In genomic region chr11:2369896-2370295, GRCh38 we compare ENCODE assay signal across 29 cellular contexts. TPM values are rescaled to one million over a fixed set of nuclear protein-coding genes. Genes with fewer than 3 reads are reported as not detected.
A peak's percentile ranks its signal among the peaks of the same experiment; 100 is the strongest.
DNase-seq lines count a peak whose midpoint lies in the region; ATAC-seq, FAIRE-seq and TF ChIP-seq lines count a peak whose summit lies in the region.
"Had no signal": no experiment of that assay in that cellular context is flagged by ENCODE, and none has a peak within 500 bp of the region (broad histone marks: within the 10 kb centered on the region; RNA-seq: fewer than 3 reads in every experiment).

No MANE protein-coding gene starts in this region.

- H3K9me3 Mint-ChIP-seq in neural crest cell = peaks cover 2% of the 10 kb centered on the region
- H3K9me3 Mint-ChIP-seq: HFFc6 had no signal

- no peaks in the 10 kb centered on the region for H3K27me3 Mint-ChIP-seq in neural crest cell (ENCODE audit: low read depth)
- H3K27me3 Mint-ChIP-seq: B cell had no signal

- ATAC-seq in HepG2 (no peak), right cardiac atrium (no peak), GM18867 (IDR thresholded peaks at IDR 0.05; ENCODE audit: unreplicated experiment) (no peak)
- ATAC-seq: PC-3 had no signal

- H3K27ac ChIP-seq in liver (ENCODE audit: low read depth in 1 of 2, low read length in 2 of 2) (peak overlapping the region; percentile 84 to 91), HepG2 (ENCODE audit: extremely low read length, insufficient read depth, low read length) (no peak overlapping the region), right cardiac atrium (ENCODE audit: low read length) (peak overlapping the region; percentile 46), subcutaneous abdominal adipose tissue (ENCODE audit: low read depth, low read length) (peak overlapping the region; percentile 60)
- H3K27ac ChIP-seq: SJSA1 had no signal

- H3K4me1 ChIP-seq in liver (ENCODE audit: control insufficient read depth in 4 of 4, insufficient read depth in 4 of 4, low read length in 3 of 4) (peaks cover 13 to 44% (median 31%) of the 10 kb centered on the region in 4 donors), HepG2 (ENCODE audit: insufficient read depth, low read length) (no peaks in the 10 kb centered on the region), right cardiac atrium (ENCODE audit: control insufficient read depth, insufficient read depth, low read length) (peaks cover 9% of the 10 kb centered on the region), subcutaneous abdominal adipose tissue (ENCODE audit: control insufficient read depth in 5 of 5, insufficient read depth in 5 of 5, low read length in 5 of 5) (peaks cover 0 to 53% (median 39%) of the 10 kb centered on the region in 5 donors)
- H3K4me1 ChIP-seq: HAP-1 had no signal

- CTCF ChIA-PET in HepG2 (lab: Yijun Ruan, JAX; ENCODE audit: low intra/inter-chr PET ratio, low total read pairs) = no interaction called here

- H3K4me3 ChIP-seq in liver (ENCODE audit: low read depth in 1 of 3, low read length in 3 of 3) (no peak overlapping the region), HepG2 (replicated peaks in 1 of 3; ENCODE audit: insufficient read depth in 1 of 3, low read depth in 2 of 3, low read length in 3 of 3) (no peak overlapping the region), right cardiac atrium (ENCODE audit: low read length) (no peak overlapping the region), subcutaneous abdominal adipose tissue (ENCODE audit: low read depth in 1 of 5, low read length in 5 of 5) (no peak overlapping the region)
- H3K4me3 ChIP-seq: HAP-1, MG63, SJSA1 had no signal

- WGBS in liver = 35% methylated on average over 9 of the region's 9 CpGs
- WGBS in HepG2 (ENCODE audit: low lambda C conversion rate) = 41% methylated on average over 7 of the region's 9 CpGs
- WGBS in right cardiac atrium = 77% methylated on average over 9 of the region's 9 CpGs

- no TSS peak for BruUV-seq in HepG2 (replicated peaks; lab: Mats Ljungman, UMichigan)

- H4K20me1 ChIP-seq in HepG2 (ENCODE audit: insufficient read depth, low read length) = no peaks in the 10 kb centered on the region

- no peaks in the 10 kb centered on the region for H3K36me3 Mint-ChIP-seq in neural crest cell (ENCODE audit: low read depth)
- H3K36me3 Mint-ChIP-seq: CD14-positive monocyte had no signal

- H3K4me1 Mint-ChIP-seq in neural crest cell = no peaks in the 10 kb centered on the region

- POLR2A ChIA-PET in HepG2 (lab: Yijun Ruan, JAX) = no interaction called here

- H3K36me3 ChIP-seq in liver (ENCODE audit: control insufficient read depth in 4 of 4, insufficient read depth in 3 of 4, low read depth in 1 of 4, low read length in 3 of 4) (no peaks in the 10 kb centered on the region), HepG2 (replicated peaks in 1 of 2; ENCODE audit: control insufficient read depth in 1 of 2, insufficient read depth in 2 of 2, low read length in 2 of 2) (no peaks in the 10 kb centered on the region), subcutaneous abdominal adipose tissue (ENCODE audit: control insufficient read depth in 5 of 5, insufficient read depth in 5 of 5, low read length in 5 of 5) (no peaks in the 10 kb centered on the region)
- H3K36me3 ChIP-seq: HAP-1, MG63, SJSA1 had no signal

- peak overlapping the region in 1 of 2 donors; percentile 64 for H3K9ac ChIP-seq in liver (ENCODE audit: low read depth in 1 of 2, low read length in 2 of 2)
- H3K9ac ChIP-seq in HepG2 (ENCODE audit: insufficient read depth, low read depth, low read length) = no peak overlapping the region
- H3K9ac ChIP-seq in subcutaneous abdominal adipose tissue (ENCODE audit: low read length in 5 of 5) = peak overlapping the region in 2 of 5 donors; percentile 2 to 11

- H2AFZ ChIP-seq in HepG2 (ENCODE audit: low read length) = no peak overlapping the region

- no peak overlapping the region for H3K4me2 ChIP-seq in HepG2 (ENCODE audit: low read depth, low read length)

- DNase-seq in HepG2 (ENCODE audit: low spot score) (no peak), right cardiac atrium (peak in 2 of 3 donors; percentile 36 to 48), neural crest cell (ENCODE audit: low read depth, low spot score) (no peak), HuH-7 (ENCODE audit: low spot score) (no peak), erythroblast (lab: John Stamatoyannopoulos, UW) (no peak)
- DNase-seq: Calu3; DND-41; GOT3; HFFc6; IMR-90; KG1; MG63; NCI-H1417; NCI-H1694; NCI-H2029 treated with DMSO at 0.1 percent for 48 hours; NCI-H446 treated with DMSO at 0.1 percent for 48 hours; NCI-H526; NCI-H82; NK-92 treated with Interleukin-12 subunit alpha and Interleukin-12 subunit beta, amount 100 ng/mL, for 24 hours; PC-3 had no signal

- intact Hi-C loops in HepG2 (cut with micrococcal nuclease; ENCODE audit: unreplicated experiment) (no loop called here), right cardiac atrium (cut with DNase I) (loop anchor here in 3 of 4 donors (5.0 to 10.0 kb wide), 3 partner anchors 53 to 58 kb away; no protein-coding TSS in a partner anchor)

- TF ChIP-seq POLR2A in HepG2 (IDR thresholded peaks at IDR 0.05; ENCODE audit: insufficient read depth in 1 of 2, low read depth in 2 of 2, low read length in 2 of 2) (no peak), erythroblast (IDR thresholded peaks at IDR 0.05; ENCODE audit: low read length) (no peak)

- no peaks in the 10 kb centered on the region for H3K27me3 ChIP-seq in liver (ENCODE audit: control insufficient read depth in 4 of 4, insufficient read depth in 4 of 4, low read length in 3 of 4)
- H3K27me3 ChIP-seq in HepG2 (ENCODE audit: control insufficient read depth in 1 of 2, insufficient read depth in 2 of 2, low read length in 2 of 2) = peaks cover 8 to 57% of the 10 kb centered on the region in 2 experiments; a peak in 4 of 5 replicates
- no peaks in the 10 kb centered on the region for H3K27me3 ChIP-seq in right cardiac atrium (ENCODE audit: control insufficient read depth, insufficient read depth)
- H3K27me3 ChIP-seq in subcutaneous abdominal adipose tissue (ENCODE audit: control insufficient read depth in 5 of 5, insufficient read depth in 4 of 5, low read length in 5 of 5) = no peaks in the 10 kb centered on the region
- H3K27me3 ChIP-seq: MG63, SJSA1 had no signal

- no peaks in the 10 kb centered on the region for H3K79me2 ChIP-seq in HepG2 (ENCODE audit: insufficient read depth, low read length)

- TF ChIP-seq EP300 in HepG2 (IDR thresholded peaks at IDR 0.05; ENCODE audit: low read depth in 2 of 2, low read length in 2 of 2) (no peak), HepG2 (CRISPR knock-in tag; IDR thresholded peaks at IDR 0.05; ENCODE audit: borderline replicate concordance) (no peak)

- H3K9me3 ChIP-seq in liver (ENCODE audit: control insufficient read depth in 4 of 4, low read length in 3 of 4) = no peaks in the 10 kb centered on the region
- H3K9me3 ChIP-seq in HepG2 (ENCODE audit: low read length) = no peaks in the 10 kb centered on the region
- no peaks in the 10 kb centered on the region for H3K9me3 ChIP-seq in right cardiac atrium (ENCODE audit: control insufficient read depth, low read length)
- no peaks in the 10 kb centered on the region for H3K9me3 ChIP-seq in subcutaneous abdominal adipose tissue (ENCODE audit: control insufficient read depth in 5 of 5, low read length in 5 of 5)
- H3K9me3 ChIP-seq: HAP-1, MG63, SJSA1 had no signal

- in situ Hi-C loops in HepG2 (cut with HindIII; ENCODE audit: extremely low pct_ligation_motif_present, low pct_unique_long_range_greater_than_20kb) = no loop called here

- no peak overlapping the region for H3K4me3 Mint-ChIP-seq in neural crest cell
- H3K4me3 Mint-ChIP-seq: B cell, CD14-positive monocyte, HFFc6 had no signal

- peak; percentile 37 to 49 for TF ChIP-seq RAD21 in liver (IDR thresholded peaks at IDR 0.05)
- no peak for TF ChIP-seq RAD21 in HepG2 (CRISPR knock-in tag; IDR thresholded peaks at IDR 0.05)

- peak overlapping the region; percentile 75 for H3K27ac Mint-ChIP-seq in neural crest cell (ENCODE audit: unreplicated experiment)
- H3K27ac Mint-ChIP-seq: B cell, CD14-positive monocyte, HFFc6 had no signal

- FAIRE-seq in HepG2 (lab: Jason Lieb, UNC) = no peak
- FAIRE-seq: GM18507, HTR-8/SVneo had no signal

- TF ChIP-seq CTCF in liver (IDR thresholded peaks at IDR 0.05; ENCODE audit: low read depth, low read length, missing input control) (no peak), HepG2 (CRISPR knock-in tag; IDR thresholded peaks at IDR 0.05) (no peak), neural crest cell (conservative IDR thresholded peaks at IDR 0.05) (no peak)

RNA-seq across cellular contexts. Expression of gene CD81, which starts 7.2 kb away (rescaled TPM):
- total RNA-seq in liver (100 to 1,000 TPM in 1 of 2 donors, 10 to 100 TPM in 1; 76.9 to 190 TPM), HepG2 (2016; rRNA removed; fragmentation: Illumina TruSeq; extraction: Trizol) (not detected in 2 replicates), right cardiac atrium (100 to 1,000 TPM; 677 to 920 (median 748) TPM), neural crest cell (211 and 225 TPM in 2 replicates)
- polyA plus RNA-seq in liver (100 to 1,000 TPM; 139 to 712 TPM), HepG2 (2011; rRNA removed) (not detected in 2 replicates), right cardiac atrium (869 TPM)
- not detected in 2 replicates for total RNA-seq in HepG2 (2016; cell fraction: cytosol; rRNA removed; fragmentation: Illumina TruSeq; extraction: Trizol; ENCODE audit: low read depth)
- total RNA-seq in HepG2 (2016; cell fraction: insoluble cytoplasmic fraction; rRNA removed; fragmentation: Illumina TruSeq; extraction: Trizol) = not detected in 2 replicates
- total RNA-seq in HepG2 (2016; cell fraction: membrane; rRNA removed; fragmentation: Illumina TruSeq; extraction: Trizol) = not detected in 2 replicates
- total RNA-seq in HepG2 (2016; cell fraction: nucleus; rRNA removed; fragmentation: Illumina TruSeq; extraction: Trizol) = not detected in 2 replicates
- polyA plus RNA-seq in HepG2 (2011; cell fraction: cytosol; rRNA removed) = 0.05 TPM in 2 replicates
- polyA plus RNA-seq in HepG2 (2011; cell fraction: nucleus; rRNA removed) = 0.26 TPM in 1 of 2 replicates, not detected in the other
- polyA plus RNA-seq in HepG2 (2012) = not detected in 2 replicates
- polyA plus RNA-seq in HepG2 (2016; cell fraction: cytosol; fragmentation: Illumina TruSeq; extraction: Trizol; ENCODE audit: low read depth) = not detected in 2 replicates
- not detected in 2 replicates for polyA plus RNA-seq in HepG2 (2016; cell fraction: insoluble cytoplasmic fraction; fragmentation: Illumina TruSeq; extraction: Trizol; ENCODE audit: low read depth)
- polyA plus RNA-seq in HepG2 (2016; cell fraction: membrane; fragmentation: Illumina TruSeq; extraction: Trizol; ENCODE audit: low read depth) = not detected in 2 replicates
- polyA plus RNA-seq in HepG2 (2016; cell fraction: nucleus; fragmentation: Illumina TruSeq; extraction: Trizol; ENCODE audit: insufficient read depth, low read depth) = not detected in 2 replicates
- 0.72 and 103 TPM in 2 replicates for polyA minus RNA-seq in HepG2 (2011; rRNA and poly(A)+ RNA removed; ENCODE audit: low replicate concordance)
- polyA minus RNA-seq in HepG2 (2011; cell fraction: cytosol; rRNA and poly(A)+ RNA removed) = 0.70 TPM in 1 of 2 replicates, not detected in the other
- polyA minus RNA-seq in HepG2 (2011; cell fraction: nucleus; rRNA and poly(A)+ RNA removed) = 0.52 TPM in 1 of 2 replicates, not detected in the other

RNA-seq across cellular contexts. Expression of gene TSSC4, which starts 30.7 kb away (rescaled TPM):
- 10 to 100 TPM; 16.6 to 18.5 TPM for total RNA-seq in liver
- 10 to 100 TPM; 15.8 to 19.1 TPM for polyA plus RNA-seq in liver
- 51.5 and 58.6 TPM in 2 replicates for total RNA-seq in HepG2 (2016; rRNA removed; fragmentation: Illumina TruSeq; extraction: Trizol)
- 48.9 and 55.7 TPM in 2 replicates for total RNA-seq in HepG2 (2016; cell fraction: cytosol; rRNA removed; fragmentation: Illumina TruSeq; extraction: Trizol; ENCODE audit: low read depth)
- 51.6 and 61.0 TPM in 2 replicates for total RNA-seq in HepG2 (2016; cell fraction: insoluble cytoplasmic fraction; rRNA removed; fragmentation: Illumina TruSeq; extraction: Trizol)
- 52.4 and 71.0 TPM in 2 replicates for total RNA-seq in HepG2 (2016; cell fraction: membrane; rRNA removed; fragmentation: Illumina TruSeq; extraction: Trizol)
- 29.5 and 34.5 TPM in 2 replicates for total RNA-seq in HepG2 (2016; cell fraction: nucleus; rRNA removed; fragmentation: Illumina TruSeq; extraction: Trizol)
- 16.2 and 20.5 TPM in 2 replicates for polyA plus RNA-seq in HepG2 (2011; rRNA removed)
- polyA plus RNA-seq in HepG2 (2011; cell fraction: cytosol; rRNA removed) = 13.8 and 24.4 TPM in 2 replicates
- 33.5 and 35.1 TPM in 2 replicates for polyA plus RNA-seq in HepG2 (2011; cell fraction: nucleus; rRNA removed)
- 17.3 and 21.8 TPM in 2 replicates for polyA plus RNA-seq in HepG2 (2012)
- polyA plus RNA-seq in HepG2 (2016; cell fraction: cytosol; fragmentation: Illumina TruSeq; extraction: Trizol; ENCODE audit: low read depth) = 29.9 and 32.8 TPM in 2 replicates
- 34.6 and 35.0 TPM in 2 replicates for polyA plus RNA-seq in HepG2 (2016; cell fraction: insoluble cytoplasmic fraction; fragmentation: Illumina TruSeq; extraction: Trizol; ENCODE audit: low read depth)
- 34.0 and 36.0 TPM in 2 replicates for polyA plus RNA-seq in HepG2 (2016; cell fraction: membrane; fragmentation: Illumina TruSeq; extraction: Trizol; ENCODE audit: low read depth)
- polyA plus RNA-seq in HepG2 (2016; cell fraction: nucleus; fragmentation: Illumina TruSeq; extraction: Trizol; ENCODE audit: insufficient read depth, low read depth) = 42.1 and 44.0 TPM in 2 replicates
- polyA minus RNA-seq in HepG2 (2011; rRNA and poly(A)+ RNA removed; ENCODE audit: low replicate concordance) = 19.1 and 32.1 TPM in 2 replicates
- 12.8 and 15.7 TPM in 2 replicates for polyA minus RNA-seq in HepG2 (2011; cell fraction: cytosol; rRNA and poly(A)+ RNA removed)
- 26.6 and 27.8 TPM in 2 replicates for polyA minus RNA-seq in HepG2 (2011; cell fraction: nucleus; rRNA and poly(A)+ RNA removed)
- 10 to 100 TPM; 30.5 to 50.4 (median 37.1) TPM for total RNA-seq in right cardiac atrium
- polyA plus RNA-seq in right cardiac atrium = 31.8 TPM
- total RNA-seq in neural crest cell = 48.8 and 60.1 TPM in 2 replicates

Comparison
In these comparisons a context has a peak if more than half of its experiments do, and no peak if none do; other contexts are left out.
1. RNA of gene CD81, which starts 7.2 kb away (total RNA-seq): 677 to 920 TPM in right cardiac atrium, 211 to 225 TPM in neural crest cell and 76.9 to 190 TPM in liver; not detected in HepG2; every median in the first group is over 10 times any median in the second.
2. DNase-seq: peak in right cardiac atrium (2 of 3); none in HepG2 (single experiment), neural crest cell (single experiment), HuH-7 (single experiment) and erythroblast (0 of 2).